Comparison of ENCODE assay signal across 18 cellular contexts in the genomic region with DNA sequence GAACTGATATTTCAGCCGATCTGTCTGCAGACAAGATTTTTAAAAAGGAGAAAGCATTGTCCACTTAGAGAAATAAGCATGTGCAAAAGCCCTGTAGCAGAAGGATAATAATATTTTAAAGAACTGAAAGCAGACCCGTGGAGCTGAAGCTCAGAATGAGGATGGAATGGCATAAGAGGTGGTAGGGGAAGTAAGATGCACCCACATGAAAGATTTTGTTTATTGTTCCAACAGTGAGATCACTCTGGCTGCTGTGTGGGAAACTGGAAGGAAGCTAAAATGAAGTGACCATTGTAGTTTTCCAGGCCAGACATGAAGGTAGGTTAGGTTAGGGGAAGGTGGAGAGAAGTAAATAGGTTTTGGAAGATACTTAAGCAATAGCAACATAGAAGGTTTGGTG.
"Had no signal": no experiment of that assay in that cellular context is flagged by ENCODE, and none has a peak within 500 bp of the region (broad histone marks: within the 10 kb centered on the region; RNA-seq: fewer than 3 reads in every experiment).

No MANE protein-coding gene starts in this region.

- H3K4me1 ChIP-seq: colonic mucosa, esophagus muscularis mucosa, left ventricle myocardium inferior, prostate gland, spleen had no signal

- H3K4me3 ChIP-seq: colonic mucosa, esophagus muscularis mucosa, left ventricle myocardium inferior, prostate gland, spleen had no signal

- H3K27me3 ChIP-seq: colonic mucosa, esophagus muscularis mucosa, spleen had no signal

- H3K9me3 ChIP-seq: colonic mucosa, esophagus muscularis mucosa, prostate gland had no signal

- H3K36me3 ChIP-seq: colonic mucosa, esophagus muscularis mucosa, left ventricle myocardium inferior, prostate gland, spleen had no signal

- DNase-seq: activated CD4-positive, alpha-beta T cell treated with anti-CD3 and anti-CD28 coated beads, Interleukin-2, amount 50 U/mL, for 48 hours; activated effector memory CD4-positive, alpha-beta T cell treated with Interleukin-2 at 50 U/mL for 16 hours; activated naive CD4-positive, alpha-beta T cell treated with anti-CD3 and anti-CD28 coated beads for 36 hours; activated naive CD8-positive, alpha-beta T cell treated with anti-CD3 and anti-CD28 coated beads, Interleukin-2, amount 10 ng/mL, durations not matched to agents 7 days and 5 days; activated T-cell treated with anti-CD3 and anti-CD28 coated beads, Interleukin-2, amount 50 U/mL, for 72 hours; amygdala; colonic mucosa; hippocampal formation; kidney glomerular epithelial cell; left ventricle myocardium inferior; midbrain; spleen; stimulated activated CD4-positive, alpha-beta T cell treated with anti-CD3 and anti-CD28 coated beads, Interleukin-4, amount 100 ng/mL, for 1 hour; stimulated activated naive CD8-positive, alpha-beta T cell treated with anti-CD3 and anti-CD28 coated beads, Interleukin-15, Interleukin-2, amounts not matched to agents 100 U/mL and 50 U/mL, for 24 hours had no signal

- H3K27ac ChIP-seq: colonic mucosa, esophagus muscularis mucosa, left ventricle myocardium inferior, prostate gland, spleen had no signal

- ATAC-seq: activated T-cell treated with anti-CD3 and anti-CD28 coated beads, Interleukin-2, amount 50 U/mL, for 72 hours; natural killer cell treated with Interleukin-12 subunit alpha and Interleukin-12 subunit beta and Interleukin-15 and Interleukin-18, amount 100 ng/mL, for 72 hours; stimulated activated naive CD8-positive, alpha-beta T cell treated with anti-CD3 and anti-CD28 coated beads, Interleukin-15, Interleukin-2, amounts not matched to agents 100 U/mL and 50 U/mL, for 24 hours; WTC11 had no signal
